ENCODE assay signal across 14 cellular contexts in the genomic region with DNA sequence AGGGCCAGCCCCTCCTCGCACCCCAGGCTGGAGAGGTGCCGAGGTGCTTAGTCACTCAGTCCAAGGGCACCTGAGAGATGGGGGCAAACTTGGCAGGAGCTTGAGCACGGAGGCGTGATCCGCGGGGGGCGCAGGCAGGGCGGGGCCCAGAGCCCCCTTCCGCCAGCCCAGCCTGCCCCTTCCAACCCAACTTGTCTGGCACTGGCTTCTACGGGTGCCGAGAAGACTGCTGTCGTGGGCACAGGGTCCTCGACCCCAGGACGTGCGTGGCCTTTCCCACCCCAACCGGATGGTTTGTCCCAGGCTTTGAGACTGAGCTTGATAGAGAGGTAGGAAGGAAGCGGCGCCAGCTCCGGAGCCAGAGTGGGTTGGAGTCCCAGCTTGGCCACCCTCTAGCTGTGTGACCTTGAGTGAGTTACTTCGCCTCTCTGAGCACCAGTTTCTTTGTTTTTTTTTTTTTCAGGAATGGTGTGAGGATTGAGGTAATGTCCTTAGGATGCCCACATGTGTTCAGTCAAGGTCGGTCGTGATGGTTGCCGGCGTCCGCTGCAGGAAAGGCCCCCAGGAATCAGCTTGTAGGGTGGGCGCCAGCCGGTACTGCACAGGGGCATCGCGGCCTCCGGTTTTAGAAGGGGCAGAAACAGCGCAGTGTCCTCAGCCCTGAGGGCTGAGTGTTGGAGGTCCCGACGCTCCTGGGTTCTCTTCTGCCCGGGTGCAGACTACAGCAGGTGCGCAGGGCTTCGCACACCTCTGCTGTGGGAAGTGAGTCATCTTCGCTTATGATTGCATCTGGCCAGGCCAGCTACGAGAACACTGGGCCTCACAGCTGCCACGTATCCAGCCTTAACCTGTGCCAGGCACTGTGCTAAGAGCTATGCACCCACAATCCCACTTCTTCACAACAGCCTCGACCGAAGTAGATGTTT. TPM values are rescaled to one million over a fixed set of nuclear protein-coding genes. Genes with fewer than 3 reads are reported as not detected.
DNase-seq lines count a peak whose midpoint lies in the region; ATAC-seq and TF ChIP-seq lines count a peak whose summit lies in the region.
"Had no signal": no experiment of that assay in that cellular context is flagged by ENCODE, and none has a peak within 500 bp of the region (broad histone marks: within the 10 kb centered on the region; RNA-seq: fewer than 3 reads in every experiment).

No MANE protein-coding gene starts in this region.

- H3K4me1 ChIP-seq in mammary epithelial cell (ENCODE audit: insufficient read depth, low read length) = peaks cover 32% of the 10 kb centered on the region
- H3K4me1 ChIP-seq in neural progenitor cell = peaks cover 31% of the 10 kb centered on the region

- H3K27ac Mint-ChIP-seq in activated CD4-positive, alpha-beta T cell treated with anti-CD3 and anti-CD28 coated beads, Interleukin-2, amount 10 ng/mL, durations not matched to agents 24 days and 14 days = peak overlapping the region; percentile 20
- no peak overlapping the region for H3K27ac Mint-ChIP-seq in neural progenitor cell

- in situ Hi-C loops in mammary epithelial cell (cut with MboI; ENCODE audit: low sequenced_read_pairs in 2 of 2) = loop anchor here in 1 of 2 donors (25.0 kb wide), 1 partner anchor 479 kb away; no protein-coding TSS in a partner anchor

- no peak overlapping the region for H3K27ac ChIP-seq in mammary epithelial cell (ENCODE audit: insufficient read depth, low read depth, low read length)
- no peak overlapping the region for H3K27ac ChIP-seq in neural progenitor cell
- H3K27ac ChIP-seq: Peyer's patch had no signal

- no peak for TF ChIP-seq CTCF in mammary epithelial cell (conservative IDR thresholded peaks at IDR 0.05 in 1 of 2, IDR thresholded peaks at IDR 0.05 in 1 of 2; ENCODE audit: extremely low read depth in 1 of 2, insufficient read depth in 1 of 2, low read depth in 1 of 2, low read length in 2 of 2)
- TF ChIP-seq CTCF in neural progenitor cell (IDR thresholded peaks at IDR 0.05) = no peak

- H3K27me3 ChIP-seq in H7 (ENCODE audit: control insufficient read depth, insufficient read depth, low read length) (peaks cover 100% of the 10 kb centered on the region), mammary epithelial cell (ENCODE audit: insufficient read depth, low read length) (peaks cover 51% of the 10 kb centered on the region), neural progenitor cell (peaks cover 100% of the 10 kb centered on the region)

- no peaks in the 10 kb centered on the region for H4K20me1 ChIP-seq in mammary epithelial cell (ENCODE audit: insufficient read depth, low read length)
- peaks cover 49% of the 10 kb centered on the region for H4K20me1 ChIP-seq in neural progenitor cell (ENCODE audit: low read depth)

- H3K36me3 ChIP-seq in H7 (replicated peaks; ENCODE audit: control insufficient read depth, insufficient read depth, low read length) (no peaks in the 10 kb centered on the region), mammary epithelial cell (ENCODE audit: insufficient read depth, low read length) (no peaks in the 10 kb centered on the region), neural progenitor cell (no peaks in the 10 kb centered on the region)
- H3K36me3 ChIP-seq: Peyer's patch had no signal

- no peak overlapping the region; the same call in 1 of the 2 replicates for H3K4me3 ChIP-seq in H7 (ENCODE audit: insufficient read depth, low read depth, low read length)
- no peak overlapping the region for H3K4me3 ChIP-seq in mammary epithelial cell (replicated peaks in 1 of 3; ENCODE audit: insufficient read depth in 1 of 3, low read depth in 2 of 3, low read length in 3 of 3)
- peak overlapping the region; percentile 28 for H3K4me3 ChIP-seq in neural progenitor cell
- H3K4me3 ChIP-seq: Peyer's patch had no signal

- peaks cover 45% of the 10 kb centered on the region for H3F3A ChIP-seq in neural progenitor cell (ENCODE audit: low read depth)

- ATAC-seq in Right ventricle myocardium superior (ENCODE audit: poor library complexity) = no peak
- no peak for ATAC-seq in HG03175 (IDR thresholded peaks at IDR 0.05; ENCODE audit: unreplicated experiment)
- ATAC-seq in GM18907 (IDR thresholded peaks at IDR 0.05; ENCODE audit: unreplicated experiment) = no peak

- no peaks in the 10 kb centered on the region for H3K9me3 Mint-ChIP-seq in activated CD4-positive, alpha-beta T cell treated with anti-CD3 and anti-CD28 coated beads, Interleukin-2, amount 10 ng/mL, durations not matched to agents 24 days and 14 days
- H3K9me3 Mint-ChIP-seq in neural progenitor cell = no peaks in the 10 kb centered on the region
- H3K9me3 Mint-ChIP-seq: neural crest cell had no signal

- H3K27me3 Mint-ChIP-seq in activated CD4-positive, alpha-beta T cell treated with anti-CD3 and anti-CD28 coated beads, Interleukin-2, amount 10 ng/mL, durations not matched to agents 24 days and 14 days = peaks cover 79% of the 10 kb centered on the region
- peaks cover 78% of the 10 kb centered on the region for H3K27me3 Mint-ChIP-seq in neural progenitor cell (ENCODE audit: insufficient read depth, low read depth)

- H3K9me3 ChIP-seq in mammary epithelial cell (replicated peaks; ENCODE audit: insufficient read depth, low read length) (no peaks in the 10 kb centered on the region), neural progenitor cell (ENCODE audit: low read depth) (no peaks in the 10 kb centered on the region)
- H3K9me3 ChIP-seq: Peyer's patch had no signal

- CTCF ChIA-PET in mammary epithelial cell (lab: Charles Lee; ENCODE audit: low non-redundant PET) = interaction anchor here (0.5 to 1.7 kb wide), 4 partner anchors 55 to 481 kb away, joined by 3 to 7 read pairs (median 4); no protein-coding TSS in a partner anchor

- no peak overlapping the region for H2AFZ ChIP-seq in mammary epithelial cell (ENCODE audit: low read depth, low read length)
- H2AFZ ChIP-seq in neural progenitor cell (replicated peaks) = no peak overlapping the region

- H3K79me2 ChIP-seq in mammary epithelial cell (ENCODE audit: insufficient read depth, low read length) (no peaks in the 10 kb centered on the region), neural progenitor cell (ENCODE audit: low read depth) (no peaks in the 10 kb centered on the region)

- H3K4me3 Mint-ChIP-seq in activated CD4-positive, alpha-beta T cell treated with anti-CD3 and anti-CD28 coated beads, Interleukin-2, amount 10 ng/mL, durations not matched to agents 24 days and 14 days = no peak overlapping the region
- peak overlapping the region; percentile 66 for H3K4me3 Mint-ChIP-seq in neural progenitor cell

- no peak overlapping the region for H3K9ac ChIP-seq in mammary epithelial cell (ENCODE audit: insufficient read depth, low read length)
- no peak overlapping the region for H3K9ac ChIP-seq in neural progenitor cell

- DNase-seq in activated CD4-positive, alpha-beta T cell treated with anti-CD3 and anti-CD28 coated beads, Interleukin-2, amount 10 ng/mL, durations not matched to agents 24 days and 14 days = no peak
- DNase-seq in activated CD4-positive, alpha-beta T cell treated with anti-CD3 and anti-CD28 coated beads, Interleukin-2, amount 50 U/mL, for 4 hours = no peak
- DNase-seq in H7 = peak; percentile 39
- peak; percentile 48 for DNase-seq in mammary epithelial cell
- DNase-seq in neural progenitor cell (ENCODE audit: low spot score) = no peak
- DNase-seq in Right ventricle myocardium superior = no peak
- DNase-seq: activated gamma-delta T cell, GF-D8 had no signal

- peaks cover 10% of the 10 kb centered on the region for H3K4me1 Mint-ChIP-seq in activated CD4-positive, alpha-beta T cell treated with anti-CD3 and anti-CD28 coated beads, Interleukin-2, amount 10 ng/mL, durations not matched to agents 24 days and 14 days
- H3K4me1 Mint-ChIP-seq in neural progenitor cell = peaks cover 22% of the 10 kb centered on the region

- BruUV-seq in mammary epithelial cell (replicated peaks; lab: Mats Ljungman, UMichigan) = no TSS peak

- peaks cover 5% of the 10 kb centered on the region for H3K36me3 Mint-ChIP-seq in activated CD4-positive, alpha-beta T cell treated with anti-CD3 and anti-CD28 coated beads, Interleukin-2, amount 10 ng/mL, durations not matched to agents 24 days and 14 days (ENCODE audit: low read depth)
- H3K36me3 Mint-ChIP-seq in neural progenitor cell = no peaks in the 10 kb centered on the region

- peak overlapping the region; percentile 19 for H3K4me2 ChIP-seq in mammary epithelial cell (ENCODE audit: insufficient read depth, low read depth, low read length)
- H3K4me2 ChIP-seq in neural progenitor cell = peak overlapping the region; percentile 60

- 10% methylated on average over 33 of the region's 41 CpGs for WGBS in mammary epithelial cell (ENCODE audit: low coverage, missing lambda C conversion rate)

- intact Hi-C loops in activated CD4-positive, alpha-beta T cell treated with anti-CD3 and anti-CD28 coated beads, Interleukin-2, amount 10 ng/mL, durations not matched to agents 24 days and 14 days (cut with micrococcal nuclease) = loop anchor here (5.0 to 10.0 kb wide), 3 partner anchors 366 to 892 kb away; partner anchors contain the start of gene GFRA1
- intact Hi-C loops in mammary epithelial cell (cut with micrococcal nuclease) = loop anchor here (10.0 kb wide), 1 partner anchor 642 kb away; no protein-coding TSS in a partner anchor
- intact Hi-C loops in Right ventricle myocardium superior (cut with DNase I) = no loop called here

- dilution Hi-C loops in mammary epithelial cell (cut with HindIII; ENCODE audit: low sequenced_read_pairs) = loop anchor here (10.0 kb wide), 1 partner anchor 482 kb away; no protein-coding TSS in a partner anchor

RNA-seq across cellular contexts. Expression of gene VAX1, which starts 28.6 kb away (rescaled TPM):
- total RNA-seq in activated CD4-positive, alpha-beta T cell treated with anti-CD3 and anti-CD28 coated beads, Interleukin-2, amount 10 ng/mL, durations not matched to agents 24 days and 14 days = not detected in 2 replicates
- total RNA-seq in H7 (2014; rRNA removed; shearing (Covaris generic)) = 0.62 and 0.81 TPM in 2 replicates
- total RNA-seq in mammary epithelial cell (not detected), neural progenitor cell (ENCODE audit: low replicate concordance) (0.25 TPM in 1 of 2 replicates, not detected in the other), Right ventricle myocardium superior (not detected)
- polyA plus RNA-seq in mammary epithelial cell = not detected
- not detected for polyA minus RNA-seq in mammary epithelial cell
- total RNA-seq: Peyer's patch, ureter had no signal

RNA-seq across cellular contexts. Expression of gene KCNK18, which starts 30.6 kb away (rescaled TPM):
- total RNA-seq in activated CD4-positive, alpha-beta T cell treated with anti-CD3 and anti-CD28 coated beads, Interleukin-2, amount 10 ng/mL, durations not matched to agents 24 days and 14 days = not detected in 2 replicates
- total RNA-seq in H7 (2014; rRNA removed; shearing (Covaris generic)) = not detected in 2 replicates
- total RNA-seq in mammary epithelial cell = not detected
- polyA plus RNA-seq in mammary epithelial cell = not detected
- polyA minus RNA-seq in mammary epithelial cell = not detected
- not detected in 2 replicates for total RNA-seq in neural progenitor cell (ENCODE audit: low replicate concordance)
- total RNA-seq in Right ventricle myocardium superior = not detected
- total RNA-seq: NCI-H460, neural crest cell, Peyer's patch, ureter had no signal

Comparison
In these comparisons a context has a peak if more than half of its experiments do, and no peak if none do; other contexts are left out.
1. DNase-seq: peak in H7 (single experiment) and mammary epithelial cell (single experiment); none in activated CD4-positive, alpha-beta T cell treated with anti-CD3 and anti-CD28 coated beads, Interleukin-2, amount 10 ng/mL, durations not matched to agents 24 days and 14 days (single experiment), activated CD4-positive, alpha-beta T cell treated with anti-CD3 and anti-CD28 coated beads, Interleukin-2, amount 50 U/mL, for 4 hours (0 of 2), neural progenitor cell (single experiment) and Right ventricle myocardium superior (single experiment).